ENCODE assay signal across 22 cellular contexts in the genomic region with DNA sequence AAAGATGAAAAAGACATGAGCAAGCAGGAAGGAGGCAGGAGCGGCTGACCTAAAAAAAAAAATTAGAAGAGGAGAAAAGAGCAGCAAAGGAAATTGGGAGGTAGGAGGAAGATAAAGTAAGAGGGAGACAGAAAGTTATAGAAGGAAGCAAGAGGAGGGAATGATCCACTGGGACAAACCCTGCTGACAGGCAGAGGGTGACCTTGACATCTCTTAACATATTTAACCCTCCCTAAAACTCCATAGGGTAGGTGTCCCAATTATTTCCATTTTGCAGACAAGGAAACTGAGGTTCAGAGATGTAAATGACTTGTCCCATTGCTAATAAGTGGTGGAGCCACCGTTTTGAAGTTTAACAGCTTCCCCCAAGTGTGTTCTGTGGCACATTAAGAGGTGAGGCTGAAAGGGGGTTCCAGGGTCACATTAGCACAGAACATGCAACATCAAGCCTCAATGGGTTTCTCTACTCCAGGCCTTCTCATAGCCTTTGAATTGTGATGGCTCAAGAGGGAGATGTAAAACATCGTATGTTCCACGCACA. TPM values are rescaled to one million over a fixed set of nuclear protein-coding genes. Genes with fewer than 3 reads are reported as not detected.
DNase-seq lines count a peak whose midpoint lies in the region; TF ChIP-seq lines count a peak whose summit lies in the region.
"Had no signal": no experiment of that assay in that cellular context is flagged by ENCODE, and none has a peak within 500 bp of the region (broad histone marks: within the 10 kb centered on the region; RNA-seq: fewer than 3 reads in every experiment).

No MANE protein-coding gene starts in this region.

- H2AK5ac ChIP-seq in trophoblast cell (ENCODE audit: low read length): no peak overlapping the region

- peaks cover 82% of the 10 kb centered on the region for H3K4me1 Mint-ChIP-seq in chondrocyte (ENCODE audit: low read depth)
- H3K4me1 Mint-ChIP-seq: CD4-positive, CD25-positive, alpha-beta regulatory T cell; immature natural killer cell had no signal

- no CpG with 5 or more reads among the region's 4 CpGs for WGBS in trophoblast cell (ENCODE audit: extremely low coverage, insufficient coverage, insufficient read length)

- TF ChIP-seq CTCF in AG10803 (conservative IDR thresholded peaks at IDR 0.05; ENCODE audit: low read length): 0 out of 2 replicates have a peak, but pooled peaks have one; percentile 4
- peak; percentile 38 for TF ChIP-seq CTCF in chondrocyte (IDR thresholded peaks at IDR 0.05)
- TF ChIP-seq CTCF in ascending aorta (IDR thresholded peaks at IDR 0.05): no peak

- H3K27me3 ChIP-seq in trophoblast cell (ENCODE audit: insufficient read depth, low read length) (no peaks in the 10 kb centered on the region), ascending aorta (no peaks in the 10 kb centered on the region)
- H3K27me3 ChIP-seq: heart left ventricle, suprapubic skin had no signal

- peak overlapping the region; percentile 58 for H3K27ac Mint-ChIP-seq in chondrocyte (ENCODE audit: unreplicated experiment)
- H3K27ac Mint-ChIP-seq: activated naive CD4-positive, alpha-beta T cell treated with anti-CD3 and anti-CD28 coated beads for 36 hours; CD4-positive, CD25-positive, alpha-beta regulatory T cell; immature natural killer cell had no signal

- H3K36me3 Mint-ChIP-seq in chondrocyte (ENCODE audit: low read depth): peaks cover 8% of the 10 kb centered on the region
- H3K36me3 Mint-ChIP-seq: CD4-positive, CD25-positive, alpha-beta regulatory T cell; immature natural killer cell had no signal

- no peak overlapping the region for H3K23ac ChIP-seq in trophoblast cell (ENCODE audit: low read length)

- peak overlapping the region; percentile 78 for H3K4ac ChIP-seq in trophoblast cell (ENCODE audit: low read depth, low read length)

- H3K4me3 Mint-ChIP-seq in chondrocyte (ENCODE audit: unreplicated experiment): no peak overlapping the region
- H3K4me3 Mint-ChIP-seq: activated naive CD4-positive, alpha-beta T cell treated with anti-CD3 and anti-CD28 coated beads for 36 hours; activated T-cell treated with anti-CD3 and anti-CD28 coated beads, Interleukin-2, amount 50 U/mL, for 4 hours; CD4-positive, CD25-positive, alpha-beta regulatory T cell; immature natural killer cell had no signal

- H4K91ac ChIP-seq in trophoblast cell (ENCODE audit: low read depth, low read length): no peak overlapping the region

- no peaks in the 10 kb centered on the region for H3K9me3 Mint-ChIP-seq in chondrocyte (ENCODE audit: low read depth)
- H3K9me3 Mint-ChIP-seq: activated naive CD4-positive, alpha-beta T cell treated with anti-CD3 and anti-CD28 coated beads for 36 hours; activated T-cell treated with anti-CD3 and anti-CD28 coated beads, Interleukin-2, amount 50 U/mL, for 4 hours had no signal

- H3K27ac ChIP-seq in trophoblast cell (ENCODE audit: low read depth, low read length) (no peak overlapping the region), ascending aorta (no peak overlapping the region)
- H3K27ac ChIP-seq: suprapubic skin had no signal

- H3K4me3 ChIP-seq in AG10803 (ENCODE audit: low read length) (no peak overlapping the region), trophoblast cell (ENCODE audit: low read depth, low read length) (no peak overlapping the region), ascending aorta (no peak overlapping the region)
- H3K4me3 ChIP-seq: heart left ventricle, suprapubic skin had no signal

- peak overlapping the region; percentile 20 for H2BK12ac ChIP-seq in trophoblast cell (ENCODE audit: low read length)

- no peak overlapping the region for H4K8ac ChIP-seq in trophoblast cell (ENCODE audit: low read depth, low read length)

- no peak for DNase-seq in AG10803 (ENCODE audit: low read depth)
- peak; percentile 7 for DNase-seq in HCEC 1CT
- DNase-seq in chondrocyte (ENCODE audit: low spot score): no peak
- no peak for DNase-seq in trophoblast cell
- no peak for DNase-seq in NCI-H2171 (lab: John Stamatoyannopoulos, UW)
- DNase-seq in ascending aorta (ENCODE audit: low spot score in 2 of 2): no peak
- DNase-seq in activated CD4-positive, alpha-beta T cell treated with anti-CD3 and anti-CD28 coated beads for 48 hours: no peak
- DNase-seq: activated CD4-positive, alpha-beta T cell treated with anti-CD3 and anti-CD28 coated beads for 1 hour; activated CD8-positive, alpha-beta memory T cell treated with anti-CD3 and anti-CD28 coated beads for 24 hours; activated naive CD4-positive, alpha-beta T cell treated with anti-CD3 and anti-CD28 coated beads for 36 hours; activated T-cell treated with anti-CD3 and anti-CD28 coated beads, Interleukin-2, amount 50 U/mL, for 4 hours; CD4-positive, CD25-positive, alpha-beta regulatory T cell; cerebellar nuclear complex; DMS153; GDM1; heart left ventricle; immature natural killer cell; Karpas-422; NCI-H1092 treated with DMSO at 0.1 percent for 48 hours; NCI-H2107; NCI-H510A treated with DMSO at 0.1 percent for 48 hours had no signal

- H3K4me1 ChIP-seq in trophoblast cell (ENCODE audit: control insufficient read depth in 1 of 2, insufficient read depth in 2 of 2, low read length in 2 of 2) (peaks cover 12 to 18% of the 10 kb centered on the region in 2 experiments), ascending aorta (peaks cover 6 to 33% of the 10 kb centered on the region in 2 donors)

- no peak overlapping the region for H2BK120ac ChIP-seq in trophoblast cell (ENCODE audit: insufficient read depth, low read length, poor library complexity)

- H3K14ac ChIP-seq in trophoblast cell (ENCODE audit: low read length): no peak overlapping the region

- H2BK5ac ChIP-seq in trophoblast cell (ENCODE audit: low read depth, low read length, poor library complexity): no peak overlapping the region

- intact Hi-C loops in ascending aorta (cut with DNase I): loop anchor here (10.0 kb wide), 2 partner anchors 222 to 238 kb away; a partner anchor contains a TSS

- H3K79me2 ChIP-seq in trophoblast cell (ENCODE audit: control insufficient read depth, insufficient read depth, low read length, poor library complexity): peaks cover 19% of the 10 kb centered on the region

- no peaks in the 10 kb centered on the region for H3K27me3 Mint-ChIP-seq in chondrocyte (ENCODE audit: low read depth)

- H3K79me1 ChIP-seq in trophoblast cell (ENCODE audit: low read length): peaks cover 20% of the 10 kb centered on the region

- H4K12ac ChIP-seq in trophoblast cell (ENCODE audit: low read depth, low read length): no peak overlapping the region

- no peak overlapping the region for H3K9ac ChIP-seq in trophoblast cell (ENCODE audit: low read length)

- H3K18ac ChIP-seq in trophoblast cell (ENCODE audit: low read length): no peak overlapping the region

- H3K9me3 ChIP-seq in trophoblast cell (ENCODE audit: insufficient read depth, low read depth, low read length): no peaks in the 10 kb centered on the region
- no peaks in the 10 kb centered on the region for H3K9me3 ChIP-seq in ascending aorta
- H3K9me3 ChIP-seq: heart left ventricle, suprapubic skin had no signal

- H2AFZ ChIP-seq in trophoblast cell (ENCODE audit: insufficient read depth, low read length, poor library complexity): no peak overlapping the region

- no peak overlapping the region for H3K4me2 ChIP-seq in trophoblast cell (ENCODE audit: low read length)

- H3K36me3 ChIP-seq in trophoblast cell (ENCODE audit: control insufficient read depth in 1 of 2, insufficient read depth in 2 of 2, low read length in 2 of 2): peaks cover 1 to 6% of the 10 kb centered on the region in 2 experiments
- no peaks in the 10 kb centered on the region for H3K36me3 ChIP-seq in ascending aorta
- H3K36me3 ChIP-seq: heart left ventricle, suprapubic skin had no signal

RNA-seq across cellular contexts. Expression of a gene that starts 37.4 kb away (rescaled TPM):
- total RNA-seq in chondrocyte (48.2 to 103 TPM (median 60.5 TPM) in 3 replicates), ascending aorta (24.7 TPM)
- 24.6 and 25.1 TPM in 2 replicates for polyA plus RNA-seq in trophoblast cell (2013)
- total RNA-seq: activated T-cell treated with anti-CD3 and anti-CD28 coated beads, Interleukin-2, amount 50 U/mL, for 4 hours had no signal
- polyA plus RNA-seq: CD4-positive, CD25-positive, alpha-beta regulatory T cell had no signal

Comparison
In these comparisons a context has a peak if more than half of its experiments do, and no peak if none do; other contexts are left out.
1. CTCF ChIP-seq: peak in AG10803 (single experiment) and chondrocyte (single experiment); none in ascending aorta (0 of 3).